27 cellular contexts compared by ENCODE assay signal in genomic region chr22:46557736-46558480, GRCh38. TPM values are rescaled to one million over a fixed set of nuclear protein-coding genes. Genes with fewer than 3 reads are reported as not detected.
DNase-seq lines count a peak whose midpoint lies in the region; ATAC-seq, FAIRE-seq and TF ChIP-seq lines count a peak whose summit lies in the region.
"Had no signal": no experiment of that assay in that cellular context is flagged by ENCODE, and none has a peak within 500 bp of the region (broad histone marks: within the 10 kb centered on the region; RNA-seq: fewer than 3 reads in every experiment).

No MANE protein-coding gene starts in this region.

- no peak overlapping the region for H3K27ac ChIP-seq in body of pancreas
- H3K27ac ChIP-seq in left ventricle myocardium inferior (replicated peaks): peak overlapping the region; percentile 78
- H3K27ac ChIP-seq in pancreas: no peak overlapping the region
- H3K27ac ChIP-seq: BLaER1 treated with 17β-estradiol and CSF1 and Interleukin-3, amounts not matched to agents 10 nM and 100 nM; GM23248; SK-N-MC; tibial nerve had no signal

- H3K27me3 Mint-ChIP-seq in CD14-positive monocyte (ENCODE audit: low read depth in 3 of 3): peaks cover 0 to 7% (median 4%) of the 10 kb centered on the region in 3 donors

- no peak for TF ChIP-seq CTCF in body of pancreas (IDR thresholded peaks at IDR 0.05)
- TF ChIP-seq CTCF in left ventricle myocardium inferior (IDR thresholded peaks at IDR 0.05; ENCODE audit: borderline replicate concordance): no peak
- TF ChIP-seq CTCF in pancreas (IDR thresholded peaks at IDR 0.05): no peak
- TF ChIP-seq CTCF in CD14-positive monocyte (IDR thresholded peaks at IDR 0.05): no peak
- no peak for TF ChIP-seq CTCF in GM13976 (IDR thresholded peaks at IDR 0.05; ENCODE audit: borderline replicate concordance, control extremely low read depth, extremely low read depth, insufficient read depth, missing control alignments)

- no peak for FAIRE-seq in pancreas (lab: Jason Lieb, UNC)

- H3K9me3 ChIP-seq in body of pancreas (peaks cover 0 to 5% (median 0%) of the 10 kb centered on the region in 3 donors), left ventricle myocardium inferior (replicated peaks) (peaks cover 3% of the 10 kb centered on the region), pancreas (no peaks in the 10 kb centered on the region)

- DNase-seq in NCI-H1105 (lab: John Stamatoyannopoulos, UW): peak; percentile 11
- peak in 2 of 4 donors; percentile 44 to 67 for DNase-seq in body of pancreas
- peak; percentile 56 for DNase-seq in left ventricle myocardium inferior
- DNase-seq in pancreas: peak in 4 of 6 donors; percentile 12 to 56 (median 44)
- DNase-seq in NCI-H345 treated with DMSO at 0.1 percent for 48 hours (lab: John Stamatoyannopoulos, UW; ENCODE audit: unreplicated experiment): no peak
- DNase-seq in CD14-positive monocyte (ENCODE audit: low spot score): no peak
- no peak for DNase-seq in GM13976 (ENCODE audit: low spot score)
- DNase-seq in iPS-NIHi7 (ENCODE audit: extremely low spot score): no peak
- DNase-seq: activated CD4-positive, alpha-beta T cell treated with anti-CD3 and anti-CD28 coated beads for 4 hours; activated naive CD4-positive, alpha-beta T cell; activated T-cell treated with anti-CD3 and anti-CD28 coated beads, Interleukin-2, amount 50 U/mL, for 48 hours; cortex of kidney; EL; GM23248; kidney glomerular epithelial cell; MV-4-11; naive B cell; NCI-H1694 treated with DMSO at 0.1 percent for 48 hours; NCI-H2171 treated with DMSO at 0.1 percent for 48 hours; NCI-H526 treated with DMSO at 0.1 percent for 48 hours; occipital lobe; retina; T-helper 17 cell had no signal

- peaks cover 2 to 3% of the 10 kb centered on the region in 2 donors for H3K36me3 Mint-ChIP-seq in CD14-positive monocyte

- no peaks in the 10 kb centered on the region for H3K36me3 ChIP-seq in body of pancreas (replicated peaks in 1 of 2; ENCODE audit: insufficient read depth in 1 of 2, low read depth in 2 of 2)
- peaks cover 5% of the 10 kb centered on the region for H3K36me3 ChIP-seq in left ventricle myocardium inferior
- no peaks in the 10 kb centered on the region for H3K36me3 ChIP-seq in pancreas
- H3K36me3 ChIP-seq: tibial nerve had no signal

- H3K27ac Mint-ChIP-seq in CD14-positive monocyte: no peak overlapping the region
- H3K27ac Mint-ChIP-seq: stimulated activated naive CD8-positive, alpha-beta T cell treated with anti-CD3 and anti-CD28 coated beads, Interleukin-15, Interleukin-2, amounts not matched to agents 100 ng/mL and 50 ng/mL, for 24 hours; T-helper 17 cell had no signal

- H3K4me1 Mint-ChIP-seq in CD14-positive monocyte: peaks cover 24% of the 10 kb centered on the region

- ATAC-seq in body of pancreas (peak; percentile 30), pancreas (peak in 3 of 4 donors; percentile 57 to 86 (median 58))
- ATAC-seq: T-helper 17 cell had no signal

- TF ChIP-seq POLR2A in body of pancreas (IDR thresholded peaks at IDR 0.05): no peak

- H3K4me1 ChIP-seq in body of pancreas (no peaks in the 10 kb centered on the region), left ventricle myocardium inferior (peaks cover 28% of the 10 kb centered on the region), pancreas (no peaks in the 10 kb centered on the region)
- H3K4me1 ChIP-seq: tibial nerve had no signal

- H3K4me3 ChIP-seq in body of pancreas (no peak overlapping the region), left ventricle myocardium inferior (no peak overlapping the region), pancreas (no peak overlapping the region)
- H3K4me3 ChIP-seq: BLaER1 treated with 17β-estradiol and CSF1 and Interleukin-3, amounts not matched to agents 10 nM and 100 nM; GM23248; SK-N-MC; tibial nerve had no signal

- H3K4me3 Mint-ChIP-seq in CD14-positive monocyte: no peak overlapping the region
- H3K4me3 Mint-ChIP-seq: naive B cell; stimulated activated naive CD8-positive, alpha-beta T cell treated with anti-CD3 and anti-CD28 coated beads, Interleukin-15, Interleukin-2, amounts not matched to agents 100 ng/mL and 50 ng/mL, for 24 hours; T-helper 17 cell had no signal

- WGBS in body of pancreas, 2 donors: 31 to 53% methylated on average over 4 to 8 of the region's 8 CpGs
- WGBS in pancreas, 2 donors: 52 to 54% methylated on average over 8 of the region's 8 CpGs

- peaks cover 8 to 26% (median 9%) of the 10 kb centered on the region in 7 donors for H3K9me3 Mint-ChIP-seq in CD14-positive monocyte

- in situ Hi-C loops in GM13976 (cut with MboI; ENCODE audit: low sequenced_read_pairs, unreplicated experiment): no loop called here

- H3K27me3 ChIP-seq in body of pancreas (no peaks in the 10 kb centered on the region), left ventricle myocardium inferior (ENCODE audit: low read depth) (no peaks in the 10 kb centered on the region), pancreas (no peaks in the 10 kb centered on the region)
- H3K27me3 ChIP-seq: BLaER1 treated with 17β-estradiol and CSF1 and Interleukin-3, amounts not matched to agents 10 nM and 100 nM; tibial nerve had no signal

- intact Hi-C loops in body of pancreas (cut with DNase I): no loop called here
- intact Hi-C loops in left ventricle myocardium inferior (cut with micrococcal nuclease): no loop called here
- intact Hi-C loops in pancreas (cut with DNase I): no loop called here
- intact Hi-C loops in CD14-positive monocyte (cut with micrococcal nuclease): no loop called here

RNA-seq across cellular contexts. Expression of gene CELSR1, which starts 20.5 kb away (rescaled TPM):
- total RNA-seq in body of pancreas (1 to 10 TPM in 1 of 2 donors, under 1 TPM in 1; 0.66 to 3.6 TPM), left ventricle myocardium inferior (8.9 TPM), pancreas (1 to 10 TPM in 5 of 6 donors, under 1 TPM in 1; 0.75 to 3.2 (median 1.2) TPM)
- polyA plus RNA-seq in pancreas (1 to 10 TPM; 1.6 to 2.2 TPM), CD14-positive monocyte (not detected)

Comparison
In these comparisons a context has a peak if more than half of its experiments do, and no peak if none do; other contexts are left out.
1. DNase-seq: peak in NCI-H1105 (single experiment), left ventricle myocardium inferior (single experiment) and pancreas (4 of 6); none in NCI-H345 treated with DMSO at 0.1 percent for 48 hours (single experiment), CD14-positive monocyte (single experiment), GM13976 (single experiment) and iPS-NIHi7 (single experiment).